ENCODE assay signal across 17 cellular contexts in the genomic region with DNA sequence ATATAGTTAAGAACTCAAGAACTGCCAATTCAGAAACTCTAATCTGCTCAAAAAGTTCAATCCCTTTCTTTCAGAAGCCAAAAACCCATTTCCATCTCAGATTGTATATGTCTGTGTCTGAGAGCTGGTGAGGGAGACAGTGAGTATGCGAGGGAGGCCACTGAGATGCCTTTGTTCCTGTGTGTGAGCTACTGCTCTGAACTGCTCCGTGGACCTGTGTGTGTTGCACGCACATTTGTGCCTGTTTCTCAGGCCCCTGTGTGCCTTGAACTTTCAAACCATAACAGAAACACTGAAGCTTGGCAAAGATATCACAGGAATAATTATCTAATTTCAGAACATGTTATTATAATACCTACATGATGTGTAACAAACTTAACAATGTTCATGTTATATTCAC. TPM values are rescaled to one million over a fixed set of nuclear protein-coding genes. Genes with fewer than 3 reads are reported as not detected.
DNase-seq lines count a peak whose midpoint lies in the region; ATAC-seq and TF ChIP-seq lines count a peak whose summit lies in the region.
"Had no signal": no experiment of that assay in that cellular context is flagged by ENCODE, and none has a peak within 500 bp of the region (broad histone marks: within the 10 kb centered on the region; RNA-seq: fewer than 3 reads in every experiment).

No MANE protein-coding gene starts in this region.

- H3K9me3 Mint-ChIP-seq in activated T-helper 2 cell treated with anti-CD3 and anti-CD28 coated beads, Interferon-gamma antibody, Interleukin-2, Interleukin-4, amounts not matched to agents 10 μg/mL and 5 μg/mL and 100 μg/mL, durations not matched to agents 14 hours and 24 hours and 36 hours: no peaks in the 10 kb centered on the region
- H3K9me3 Mint-ChIP-seq: effector memory CD8-positive, alpha-beta T cell; naive B cell; T-helper 1 cell treated with Interleukin-12 subunit alpha and Interleukin-12 subunit beta and Interleukin-4 antibody, amounts not matched to agents 30 μg/mL and 1 μg/mL, for 36 hours had no signal

- TF ChIP-seq POLR2A in gastrocnemius medialis (IDR thresholded peaks at IDR 0.05): no peak

- H3K9ac ChIP-seq in BLaER1 (peak overlapping the region; percentile 96; the same call in 1 of the 2 replicates), HUES48 (ENCODE audit: low read depth, low read length) (no peak overlapping the region)

- peaks cover 65% of the 10 kb centered on the region for H3K27me3 Mint-ChIP-seq in activated T-helper 2 cell treated with anti-CD3 and anti-CD28 coated beads, Interferon-gamma antibody, Interleukin-2, Interleukin-4, amounts not matched to agents 10 μg/mL and 5 μg/mL and 100 μg/mL, durations not matched to agents 14 hours and 24 hours and 36 hours (ENCODE audit: low read depth)

- H3K36me3 Mint-ChIP-seq in activated T-helper 2 cell treated with anti-CD3 and anti-CD28 coated beads, Interferon-gamma antibody, Interleukin-2, Interleukin-4, amounts not matched to agents 10 μg/mL and 5 μg/mL and 100 μg/mL, durations not matched to agents 14 hours and 24 hours and 36 hours (ENCODE audit: low read depth): no peaks in the 10 kb centered on the region

- intact Hi-C loops in right cardiac atrium (cut with DNase I) (loop anchor here in 2 of 4 donors (5.0 to 10.0 kb wide), 2 partner anchors 78 to 111 kb away; no protein-coding TSS in a partner anchor), gastrocnemius medialis (cut with DNase I; ENCODE audit: low total_unique reads) (loop anchor here (5.0 kb wide), 1 partner anchor 317 kb away; the partner anchor contains the start of gene COX7A2L)
- intact Hi-C loops in activated T-helper 2 cell treated with anti-CD3 and anti-CD28 coated beads, Interferon-gamma antibody, Interleukin-2, Interleukin-4, amounts not matched to agents 10 μg/mL and 5 μg/mL and 100 μg/mL, durations not matched to agents 14 hours and 24 hours and 36 hours (cut with micrococcal nuclease): no loop called here

- no peaks in the 10 kb centered on the region for H3K9me3 ChIP-seq in BLaER1
- no peaks in the 10 kb centered on the region for H3K9me3 ChIP-seq in HUES48 (ENCODE audit: control insufficient read depth, insufficient read depth, low read length)
- H3K9me3 ChIP-seq in right cardiac atrium (ENCODE audit: control insufficient read depth, low read length): no peaks in the 10 kb centered on the region
- no peaks in the 10 kb centered on the region for H3K9me3 ChIP-seq in gastrocnemius medialis
- H3K9me3 ChIP-seq: thyroid gland had no signal

- peaks cover 17% of the 10 kb centered on the region for H4K20me1 ChIP-seq in BLaER1

- in situ Hi-C loops in gastrocnemius medialis (cut with MboI; ENCODE audit: low sequenced_read_pairs in 4 of 4): no loop called here

- no peaks in the 10 kb centered on the region for H3K4me1 Mint-ChIP-seq in activated T-helper 2 cell treated with anti-CD3 and anti-CD28 coated beads, Interferon-gamma antibody, Interleukin-2, Interleukin-4, amounts not matched to agents 10 μg/mL and 5 μg/mL and 100 μg/mL, durations not matched to agents 14 hours and 24 hours and 36 hours (ENCODE audit: low read depth)

- ATAC-seq in right cardiac atrium (no peak), gastrocnemius medialis (no peak), GM21526 (IDR thresholded peaks at IDR 0.05; ENCODE audit: low FRiP score, unreplicated experiment) (no peak), GM18909 (IDR thresholded peaks at IDR 0.05; ENCODE audit: poor library complexity, unreplicated experiment) (no peak)
- ATAC-seq: effector memory CD8-positive, alpha-beta T cell; PC-3 had no signal

- peak overlapping the region; percentile 89 for H3K4me2 ChIP-seq in BLaER1

- TF ChIP-seq CTCF in gastrocnemius medialis (IDR thresholded peaks at IDR 0.05 in 4 of 5, conservative IDR thresholded peaks at IDR 0.05 in 1 of 5): no peak

- H3K27ac ChIP-seq in BLaER1 (peak overlapping the region; percentile 95), HUES48 (ENCODE audit: low read depth, low read length) (peak overlapping the region; percentile 98), right cardiac atrium (ENCODE audit: low read length) (peak overlapping the region; percentile 14), gastrocnemius medialis (peak overlapping the region; percentile 88 to 94 (median 94))
- H3K27ac ChIP-seq: thyroid gland had no signal

- no peak overlapping the region for H3K4me3 Mint-ChIP-seq in activated T-helper 2 cell treated with anti-CD3 and anti-CD28 coated beads, Interferon-gamma antibody, Interleukin-2, Interleukin-4, amounts not matched to agents 10 μg/mL and 5 μg/mL and 100 μg/mL, durations not matched to agents 14 hours and 24 hours and 36 hours (ENCODE audit: low read depth)
- H3K4me3 Mint-ChIP-seq: T-helper 1 cell treated with Interleukin-12 subunit alpha and Interleukin-12 subunit beta and Interleukin-4 antibody, amounts not matched to agents 30 μg/mL and 1 μg/mL, for 36 hours had no signal

- peak in 1 of 3 donors; percentile 57 for DNase-seq in right cardiac atrium
- no peak for DNase-seq in gastrocnemius medialis
- DNase-seq in activated T-helper 2 cell treated with anti-CD3 and anti-CD28 coated beads, Interferon-gamma antibody, Interleukin-2, Interleukin-4, amounts not matched to agents 10 μg/mL and 5 μg/mL and 100 μg/mL, durations not matched to agents 14 hours and 24 hours and 36 hours (ENCODE audit: low spot score): no peak
- no peak for DNase-seq in CD1c-positive myeloid dendritic cell (ENCODE audit: extremely low spot score)
- DNase-seq: activated naive CD4-positive, alpha-beta T cell; amniotic stem cell; Calu3; effector memory CD8-positive, alpha-beta T cell; Kasumi-1; naive B cell; PC-3; thyroid gland had no signal

- H3K4me1 ChIP-seq in BLaER1 (peaks cover 63% of the 10 kb centered on the region), HUES48 (ENCODE audit: control insufficient read depth, insufficient read depth, low read length) (peaks cover 45% of the 10 kb centered on the region), right cardiac atrium (ENCODE audit: control insufficient read depth, insufficient read depth, low read length) (peaks cover 2% of the 10 kb centered on the region), gastrocnemius medialis (peaks cover 0 to 13% of the 10 kb centered on the region in 2 donors)

- no peak overlapping the region for H3K27ac Mint-ChIP-seq in activated T-helper 2 cell treated with anti-CD3 and anti-CD28 coated beads, Interferon-gamma antibody, Interleukin-2, Interleukin-4, amounts not matched to agents 10 μg/mL and 5 μg/mL and 100 μg/mL, durations not matched to agents 14 hours and 24 hours and 36 hours
- H3K27ac Mint-ChIP-seq: effector memory CD8-positive, alpha-beta T cell; T-helper 1 cell treated with Interleukin-12 subunit alpha and Interleukin-12 subunit beta and Interleukin-4 antibody, amounts not matched to agents 30 μg/mL and 1 μg/mL, for 36 hours had no signal

- no peaks in the 10 kb centered on the region for H3K36me3 ChIP-seq in BLaER1
- H3K36me3 ChIP-seq in HUES48 (ENCODE audit: control insufficient read depth, insufficient read depth, low read length): no peaks in the 10 kb centered on the region
- H3K36me3 ChIP-seq in gastrocnemius medialis: no peaks in the 10 kb centered on the region
- H3K36me3 ChIP-seq: thyroid gland had no signal

- 54% methylated on average over 3 of the region's 3 CpGs for WGBS in right cardiac atrium

- no peaks in the 10 kb centered on the region for H3K27me3 ChIP-seq in BLaER1
- H3K27me3 ChIP-seq in HUES48 (ENCODE audit: control insufficient read depth, insufficient read depth, low read length): peaks cover 14% of the 10 kb centered on the region
- H3K27me3 ChIP-seq in right cardiac atrium (ENCODE audit: control insufficient read depth, insufficient read depth): no peaks in the 10 kb centered on the region
- no peaks in the 10 kb centered on the region for H3K27me3 ChIP-seq in gastrocnemius medialis
- H3K27me3 ChIP-seq: thyroid gland had no signal

- H3K4me3 ChIP-seq in BLaER1 (no peak overlapping the region), HUES48 (ENCODE audit: low read depth, low read length) (no peak overlapping the region), right cardiac atrium (ENCODE audit: low read length) (no peak overlapping the region), gastrocnemius medialis (no peak overlapping the region)
- H3K4me3 ChIP-seq: thyroid gland had no signal

RNA-seq across cellular contexts. Expression of gene PKDCC, which starts 2.4 kb away (rescaled TPM):
- total RNA-seq in right cardiac atrium: 100 to 1,000 TPM in 3 of 4 donors, 10 to 100 TPM in 1; 92.2 to 189 (median 131) TPM
- 145 TPM for polyA plus RNA-seq in right cardiac atrium
- total RNA-seq in gastrocnemius medialis: 100 to 1,000 TPM; 152 to 246 (median 186) TPM
- total RNA-seq in activated T-helper 2 cell treated with anti-CD3 and anti-CD28 coated beads, Interferon-gamma antibody, Interleukin-2, Interleukin-4, amounts not matched to agents 10 μg/mL and 5 μg/mL and 100 μg/mL, durations not matched to agents 14 hours and 24 hours and 36 hours: 0.11 TPM in 1 of 2 replicates, not detected in the other

Comparison
In these comparisons a context has a peak if more than half of its experiments do, and no peak if none do; other contexts are left out.
1. H3K27ac ChIP-seq: peak in every context shown above with its lines; median percentile 98 in HUES48; 95 in BLaER1; 94 in gastrocnemius medialis; 14 in right cardiac atrium.
2. RNA of gene PKDCC, which starts 2.4 kb away (total RNA-seq): 152 to 246 TPM in gastrocnemius medialis and 92.2 to 189 TPM in right cardiac atrium; 0.11 TPM in activated T-helper 2 cell treated with anti-CD3 and anti-CD28 coated beads, Interferon-gamma antibody, Interleukin-2, Interleukin-4, amounts not matched to agents 10 μg/mL and 5 μg/mL and 100 μg/mL, durations not matched to agents 14 hours and 24 hours and 36 hours; every median in the first group is over 10 times any median in the second.